ENCODE assay signal across 23 cellular contexts in genomic region chr9:38062106-38062497, GRCh38. TPM values are rescaled to one million over a fixed set of nuclear protein-coding genes. Genes with fewer than 3 reads are reported as not detected.
DNase-seq lines count a peak whose midpoint lies in the region; ATAC-seq and TF ChIP-seq lines count a peak whose summit lies in the region.
"Had no signal": no experiment of that assay in that cellular context is flagged by ENCODE, and none has a peak within 500 bp of the region (broad histone marks: within the 10 kb centered on the region; RNA-seq: fewer than 3 reads in every experiment).

No MANE protein-coding gene starts in this region.

- 92 to 95% methylated on average over 3 of the region's 3 CpGs for WGBS in sigmoid colon, 2 donors
- WGBS in adrenal gland, 4 donors, result 87 to 100% (median 97%) methylated on average over 3 of the region's 3 CpGs

- CTCF ChIA-PET in PC-3 (lab: Charles Lee), result interaction anchor here (0.8 kb wide), 1 partner anchor 45 kb away, joined by 3 read pairs; no protein-coding TSS in a partner anchor

- POLR2A ChIA-PET in PC-3 (lab: Charles Lee; ENCODE audit: unreplicated experiment), result no interaction called here

- H4K20me1 ChIP-seq in GM23338 (replicated peaks; ENCODE audit: insufficient read depth) (peaks cover 22% of the 10 kb centered on the region), PC-3 (ENCODE audit: low read length) (peaks cover 92% of the 10 kb centered on the region)

- ATAC-seq in GM23338 (no peak), PC-3 (no peak), HG03097 (IDR thresholded peaks at IDR 0.05; ENCODE audit: low FRiP score, unreplicated experiment) (no peak)
- ATAC-seq: activated CD8-positive, alpha-beta memory T cell treated with anti-CD3 and anti-CD28 coated beads, Interleukin-2, amount 10 ng/mL, durations not matched to agents 7 days and 5 days; lower lobe of right lung had no signal

- DNase-seq in GM23338 (ENCODE audit: low spot score), result no peak
- no peak for DNase-seq in PC-3
- no peak for DNase-seq in glutamatergic neuron
- peak; percentile 10 for DNase-seq in sigmoid colon
- no peak for DNase-seq in adrenal gland
- DNase-seq in NCI-H446 (lab: John Stamatoyannopoulos, UW), result no peak
- DNase-seq: activated CD4-positive, alpha-beta T cell treated with anti-CD3 and anti-CD28 coated beads for 4 hours; activated CD8-positive, alpha-beta memory T cell treated with anti-CD3 and anti-CD28 coated beads, Interleukin-2, amount 10 ng/mL, durations not matched to agents 7 days and 5 days; BE2C; Caco-2; colonic mucosa; H7; hippocampal formation; lower lobe of right lung; naive B cell; NCI-H1436 treated with DMSO at 0.1 percent for 48 hours; NCI-H526 treated with DMSO at 0.1 percent for 48 hours; Right ventricle myocardium superior; stimulated activated CD4-positive, alpha-beta T cell treated with anti-CD3 and anti-CD28 coated beads, Interleukin-4, amount 100 ng/mL, for 1 hour; tibial artery had no signal

- H3K9me2 ChIP-seq in GM23338 (ENCODE audit: insufficient read depth), result no peaks in the 10 kb centered on the region
- no peaks in the 10 kb centered on the region for H3K9me2 ChIP-seq in PC-3 (replicated peaks; ENCODE audit: low read length)

- H3K27me3 ChIP-seq in GM23338 (ENCODE audit: insufficient read depth) (peaks cover 11% of the 10 kb centered on the region), PC-3 (ENCODE audit: low read length) (no peaks in the 10 kb centered on the region), sigmoid colon (no peaks in the 10 kb centered on the region), adrenal gland (no peaks in the 10 kb centered on the region)
- H3K27me3 ChIP-seq: BE2C, colonic mucosa, tibial artery had no signal

- H2AFZ ChIP-seq in GM23338 (no peak overlapping the region), PC-3 (ENCODE audit: low read length) (no peak overlapping the region)

- H3K4me1 ChIP-seq in GM23338 (ENCODE audit: insufficient read depth) (peaks cover 45% of the 10 kb centered on the region), PC-3 (ENCODE audit: insufficient read depth, low read length) (peaks cover 39% of the 10 kb centered on the region), sigmoid colon (peaks cover 0 to 94% (median 78%) of the 10 kb centered on the region in 4 donors), adrenal gland (replicated peaks in 1 of 2) (peaks cover 16 to 55% of the 10 kb centered on the region in 2 donors)

- H3K4me1 Mint-ChIP-seq in GM23338 (peaks cover 72% of the 10 kb centered on the region), glutamatergic neuron (ENCODE audit: low read depth, unreplicated experiment) (peaks cover 52% of the 10 kb centered on the region)

- no peak overlapping the region for H3K9ac ChIP-seq in PC-3 (ENCODE audit: low read length)

- TF ChIP-seq POLR2A in sigmoid colon (IDR thresholded peaks at IDR 0.05) (no peak), adrenal gland (IDR thresholded peaks at IDR 0.05) (no peak)

- H3K27ac Mint-ChIP-seq in GM23338 (no peak overlapping the region; the same call in 1 of the 2 replicates), glutamatergic neuron (ENCODE audit: unreplicated experiment) (no peak overlapping the region)
- H3K27ac Mint-ChIP-seq: activated CD8-positive, alpha-beta memory T cell treated with anti-CD3 and anti-CD28 coated beads, Interleukin-2, amount 10 ng/mL, durations not matched to agents 7 days and 5 days; activated naive CD4-positive, alpha-beta T cell treated with anti-CD3 and anti-CD28 coated beads, Interleukin-2, amount 50 U/mL, for 72 hours; naive B cell; stimulated activated naive CD8-positive, alpha-beta T cell treated with anti-CD3 and anti-CD28 coated beads, Interleukin-15, Interleukin-2, amounts not matched to agents 100 ng/mL and 50 ng/mL, for 24 hours had no signal

- BruUV-seq in PC-3 (replicated peaks; lab: Mats Ljungman, UMichigan), result no TSS peak

- H3K4me2 ChIP-seq in GM23338 (peak overlapping the region; percentile 48; the same call in 1 of the 2 replicates), PC-3 (ENCODE audit: low read length) (peak overlapping the region; percentile 90; the same call in 1 of the 2 replicates)

- peaks cover 56% of the 10 kb centered on the region for H3K79me2 ChIP-seq in GM23338 (replicated peaks; ENCODE audit: insufficient read depth)
- peaks cover 99% of the 10 kb centered on the region for H3K79me2 ChIP-seq in PC-3 (ENCODE audit: low read length)

- H3K4me3 Mint-ChIP-seq in GM23338 (no peak overlapping the region), glutamatergic neuron (ENCODE audit: unreplicated experiment) (peak overlapping the region; percentile 37)
- H3K4me3 Mint-ChIP-seq: activated CD8-positive, alpha-beta memory T cell treated with anti-CD3 and anti-CD28 coated beads, Interleukin-2, amount 10 ng/mL, durations not matched to agents 7 days and 5 days; naive B cell; stimulated activated naive CD8-positive, alpha-beta T cell treated with anti-CD3 and anti-CD28 coated beads, Interleukin-15, Interleukin-2, amounts not matched to agents 100 ng/mL and 50 ng/mL, for 24 hours had no signal

- no peaks in the 10 kb centered on the region for H3K36me3 ChIP-seq in GM23338 (ENCODE audit: insufficient read depth)
- peaks cover 37% of the 10 kb centered on the region for H3K36me3 ChIP-seq in PC-3 (ENCODE audit: low read depth, low read length)
- no peaks in the 10 kb centered on the region for H3K36me3 ChIP-seq in sigmoid colon
- no peaks in the 10 kb centered on the region for H3K36me3 ChIP-seq in adrenal gland (replicated peaks in 1 of 2)
- H3K36me3 ChIP-seq: BE2C, colonic mucosa, lower lobe of right lung, tibial artery had no signal

- H3K4me3 ChIP-seq in GM23338 (no peak overlapping the region), PC-3 (ENCODE audit: low read length) (no peak overlapping the region), sigmoid colon (no peak overlapping the region), adrenal gland (no peak overlapping the region)
- H3K4me3 ChIP-seq: colonic mucosa, lower lobe of right lung, tibial artery had no signal

- TF ChIP-seq EP300 in sigmoid colon (IDR thresholded peaks at IDR 0.05), result no peak

- H3K27me3 Mint-ChIP-seq in GM23338 (ENCODE audit: insufficient read depth, low read depth, poor library complexity) (peaks cover 21% of the 10 kb centered on the region), glutamatergic neuron (ENCODE audit: unreplicated experiment) (peaks cover 16% of the 10 kb centered on the region)

- H3K9me3 ChIP-seq in PC-3 (ENCODE audit: low read length) (no peaks in the 10 kb centered on the region), sigmoid colon (no peaks in the 10 kb centered on the region), adrenal gland (replicated peaks in 1 of 3) (no peaks in the 10 kb centered on the region)
- H3K9me3 ChIP-seq: BE2C, Caco-2, colonic mucosa, lower lobe of right lung, tibial artery had no signal

- H3K27ac ChIP-seq in GM23338 (ENCODE audit: low read depth), result no peak overlapping the region
- H3K27ac ChIP-seq in PC-3 (ENCODE audit: low read length), result no peak overlapping the region
- H3K27ac ChIP-seq in sigmoid colon, result peak overlapping the region in 3 of 4 donors; percentile 49 to 95 (median 91)
- H3K27ac ChIP-seq in adrenal gland, result peak overlapping the region in 2 of 5 donors; percentile 62 to 73
- H3K27ac ChIP-seq: colonic mucosa, lower lobe of right lung had no signal

- intact Hi-C loops in PC-3 (cut with micrococcal nuclease), result no loop called here
- intact Hi-C loops in sigmoid colon (cut with DNase I), result loop anchor here (10.0 kb wide), 3 partner anchors 333 to 597 kb away; partner anchors contain the start of genes ALDH1B1, FBXO10 and ZBTB5
- intact Hi-C loops in adrenal gland (cut with DNase I), result no loop called here

- TF ChIP-seq CTCF in GM23338 (conservative IDR thresholded peaks at IDR 0.05; ENCODE audit: low read depth in 2 of 2) (no peak), PC-3 (conservative IDR thresholded peaks at IDR 0.05; ENCODE audit: low read depth, low read length) (no peak), glutamatergic neuron (IDR thresholded peaks at IDR 0.05; ENCODE audit: partially characterized antibody, unreplicated experiment) (no peak), sigmoid colon (IDR thresholded peaks at IDR 0.05) (no peak), adrenal gland (IDR thresholded peaks at IDR 0.05) (no peak)

- H3K36me3 Mint-ChIP-seq in GM23338 (ENCODE audit: low read depth) (no peaks in the 10 kb centered on the region; the same call in 1 of the 3 replicates), glutamatergic neuron (ENCODE audit: unreplicated experiment) (no peaks in the 10 kb centered on the region)
- H3K36me3 Mint-ChIP-seq: activated CD8-positive, alpha-beta memory T cell treated with anti-CD3 and anti-CD28 coated beads, Interleukin-2, amount 10 ng/mL, durations not matched to agents 7 days and 5 days; activated naive CD4-positive, alpha-beta T cell treated with anti-CD3 and anti-CD28 coated beads, Interleukin-2, amount 50 U/mL, for 72 hours; naive B cell had no signal

- H3K9me3 Mint-ChIP-seq in GM23338, result no peaks in the 10 kb centered on the region; the same call in 2 of the 3 replicates
- H3K9me3 Mint-ChIP-seq in glutamatergic neuron (ENCODE audit: unreplicated experiment), result peaks cover 10% of the 10 kb centered on the region
- H3K9me3 Mint-ChIP-seq: activated naive CD4-positive, alpha-beta T cell treated with anti-CD3 and anti-CD28 coated beads, Interleukin-2, amount 50 U/mL, for 72 hours; naive B cell; stimulated activated naive CD8-positive, alpha-beta T cell treated with anti-CD3 and anti-CD28 coated beads, Interleukin-15, Interleukin-2, amounts not matched to agents 100 ng/mL and 50 ng/mL, for 24 hours had no signal

- H3F3A ChIP-seq in GM23338 (replicated peaks; ENCODE audit: low read depth), result no peaks in the 10 kb centered on the region
- no peaks in the 10 kb centered on the region for H3F3A ChIP-seq in PC-3 (ENCODE audit: low read length, unreplicated experiment)

TF ChIP-seq in GM23338, 12 proteins besides CTCF, POLR2A, EP300 and RAD21 (continues in another document):
- TF ChIP-seq POLR2AphosphoS5 (IDR thresholded peaks at IDR 0.05; ENCODE audit: low read depth) (no peak), ZNF331 (CRISPR knock-in tag; IDR thresholded peaks at IDR 0.05; ENCODE audit: low read depth) (no peak)

RNA-seq across cellular contexts. Expression of gene SHB, which starts 6.9 kb away (rescaled TPM):
- 8.4 and 14.0 TPM in 2 replicates for total RNA-seq in GM23338 (2014; rRNA removed; shearing (Covaris generic))
- 1.5 and 1.7 TPM in 2 replicates for polyA plus RNA-seq in GM23338 (2016; fragmentation: Nextera tagmentation; extraction: Ambion mirVana)
- total RNA-seq in PC-3 (2014; rRNA removed), result 56.4 and 77.1 TPM in 2 replicates
- 31.7 TPM for total RNA-seq in glutamatergic neuron (ENCODE audit: unreplicated experiment)
- 10 to 100 TPM in 3 of 4 donors, 1 to 10 TPM in 1; 6.8 to 33.7 (median 10.3) TPM for total RNA-seq in sigmoid colon
- 10 to 100 TPM in 2 of 3 donors, 1 to 10 TPM in 1; 9.5 to 11.7 (median 10.2) TPM for polyA plus RNA-seq in sigmoid colon
- total RNA-seq in adrenal gland, result 10 to 100 TPM in 6 of 8 donors, 1 to 10 TPM in 2; 5.8 to 21.2 (median 14.2) TPM
- polyA plus RNA-seq in adrenal gland, result 1 to 10 TPM; 6.0 to 7.9 (median 6.8) TPM

Comparison
In these comparisons a context has a peak if more than half of its experiments do, and no peak if none do; other contexts are left out.
1. H3K27ac ChIP-seq: peak in sigmoid colon (3 of 4); none in GM23338 (single experiment) and PC-3 (single experiment).